8 cellular contexts compared by ENCODE assay signal in the genomic region with DNA sequence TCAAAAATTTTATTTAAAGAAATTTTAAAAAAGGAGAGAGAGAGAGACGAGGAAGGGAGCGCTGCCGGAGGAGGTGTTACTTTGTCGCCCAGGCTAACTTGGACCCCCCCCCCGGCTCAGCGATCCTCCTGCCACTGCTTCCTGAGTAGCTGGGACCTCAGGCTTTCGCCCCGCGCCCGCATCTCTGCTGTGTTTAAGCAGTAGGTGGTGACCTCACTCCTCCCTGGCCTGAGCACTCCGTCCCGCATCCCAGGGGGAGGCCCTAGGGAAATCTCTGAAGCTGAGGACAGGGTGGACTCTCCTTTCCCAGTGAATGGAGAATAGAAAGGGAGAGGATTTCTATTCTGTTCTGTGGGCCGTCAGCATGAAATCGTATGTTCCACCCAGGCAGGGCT. TPM values are rescaled to one million over a fixed set of nuclear protein-coding genes. Genes with fewer than 3 reads are reported as not detected.
DNase-seq lines count a peak whose midpoint lies in the region; ATAC-seq and TF ChIP-seq lines count a peak whose summit lies in the region.

No MANE protein-coding gene starts in this region.

- peaks cover 6 to 30% (median 28%) of the 10 kb centered on the region in 3 donors for H3K36me3 Mint-ChIP-seq in CD8-positive, alpha-beta memory T cell

- H3K23ac ChIP-seq in mesenchymal stem cell (ENCODE audit: low read length in 2 of 2) = no peak overlapping the region

- H3K4me3 ChIP-seq in CD8-positive, alpha-beta memory T cell (ENCODE audit: low read length) = peak overlapping the region; percentile 61
- H3K4me3 ChIP-seq in duodenal mucosa (ENCODE audit: low read depth in 1 of 2, low read length in 2 of 2) = peak overlapping the region; percentile 85 to 94
- H3K4me3 ChIP-seq in mesenchymal stem cell (ENCODE audit: insufficient read depth in 1 of 2, low read depth in 1 of 2, low read length in 2 of 2) = peak overlapping the region; percentile 47 to 98
- peak overlapping the region; percentile 68 to 87 (median 70) for H3K4me3 ChIP-seq in stomach

- peak in 3 of 5 donors; percentile 16 to 57 (median 19) for DNase-seq in CD8-positive, alpha-beta memory T cell
- DNase-seq in UCSD-AML1 (lab: John Stamatoyannopoulos, UW; ENCODE audit: unreplicated experiment) = peak; percentile 59
- no peak for DNase-seq in mesenchymal stem cell
- DNase-seq in stomach = peak; percentile 42
- no peak for DNase-seq in NOMO-1 treated with dmso at 0.1 percent for 144 hours (lab: John Stamatoyannopoulos, UW; ENCODE audit: unreplicated experiment)

- H2BK15ac ChIP-seq in mesenchymal stem cell (ENCODE audit: low read depth, poor library complexity, severe bottlenecking) = no peak overlapping the region

- no peaks in the 10 kb centered on the region for H3K4me1 ChIP-seq in CD8-positive, alpha-beta memory T cell (ENCODE audit: insufficient read depth, low read length)
- H3K4me1 ChIP-seq in duodenal mucosa (ENCODE audit: control insufficient read depth in 1 of 2, insufficient read depth in 2 of 2, low read length in 2 of 2) = peaks cover 0 to 4% of the 10 kb centered on the region in 2 donors
- H3K4me1 ChIP-seq in mesenchymal stem cell (ENCODE audit: control insufficient read depth, insufficient read depth, low read depth, low read length) = peaks cover 3% of the 10 kb centered on the region
- peaks cover 0 to 28% (median 17%) of the 10 kb centered on the region in 4 donors for H3K4me1 ChIP-seq in stomach

- H2BK12ac ChIP-seq in mesenchymal stem cell (ENCODE audit: low read length in 2 of 2) = no peak overlapping the region

- TF ChIP-seq EP300 in stomach (IDR thresholded peaks at IDR 0.05) = no peak

- no peaks in the 10 kb centered on the region for H3K9me3 ChIP-seq in CD8-positive, alpha-beta memory T cell (ENCODE audit: low read length)
- H3K9me3 ChIP-seq in duodenal mucosa (ENCODE audit: control insufficient read depth in 1 of 2, low read length in 2 of 2) = peaks cover 7 to 8% of the 10 kb centered on the region in 2 donors
- H3K9me3 ChIP-seq in mesenchymal stem cell (ENCODE audit: control insufficient read depth, low read length) = peaks cover 14% of the 10 kb centered on the region
- peaks cover 2 to 24% (median 10%) of the 10 kb centered on the region in 4 donors for H3K9me3 ChIP-seq in stomach

- ATAC-seq in HG02884 (IDR thresholded peaks at IDR 0.05; ENCODE audit: unreplicated experiment) = peak; percentile 13
- no peak for ATAC-seq in GM19467 (IDR thresholded peaks at IDR 0.05; ENCODE audit: unreplicated experiment)

- peaks cover 13 to 17% of the 10 kb centered on the region in 2 donors for H3K27me3 Mint-ChIP-seq in CD8-positive, alpha-beta memory T cell

- H3K9ac ChIP-seq in duodenal mucosa (ENCODE audit: low read depth in 1 of 2, low read length in 2 of 2) (peak overlapping the region; percentile 61 to 75), mesenchymal stem cell (ENCODE audit: low read length) (peak overlapping the region; percentile 98)

- no peak overlapping the region for H3K4ac ChIP-seq in mesenchymal stem cell (ENCODE audit: low read depth in 1 of 2, low read length in 2 of 2)

- WGBS in mesenchymal stem cell = 5% methylated on average over 14 of the region's 14 CpGs
- WGBS in stomach, 5 donors = 0 to 2% (median 1%) methylated on average over 12 to 14 of the region's 14 CpGs

- peaks cover 22% of the 10 kb centered on the region for H3K79me1 ChIP-seq in mesenchymal stem cell (replicated peaks; ENCODE audit: low read length, poor library complexity, severe bottlenecking)

- no peaks in the 10 kb centered on the region for H3K27me3 ChIP-seq in CD8-positive, alpha-beta memory T cell (ENCODE audit: insufficient read depth, low read length, poor library complexity, severe bottlenecking)
- H3K27me3 ChIP-seq in duodenal mucosa (ENCODE audit: control insufficient read depth in 1 of 2, insufficient read depth in 2 of 2, low read length in 2 of 2) (no peaks in the 10 kb centered on the region), mesenchymal stem cell (ENCODE audit: control insufficient read depth in 1 of 2, insufficient read depth in 1 of 2, low read length in 2 of 2) (no peaks in the 10 kb centered on the region), stomach (peaks cover 0 to 4% (median 0%) of the 10 kb centered on the region in 3 donors)

- TF ChIP-seq CTCF in stomach (IDR thresholded peaks at IDR 0.05) = no peak

- H3K27ac ChIP-seq in CD8-positive, alpha-beta memory T cell (ENCODE audit: low read depth, low read length) = no peak overlapping the region
- H3K27ac ChIP-seq in duodenal mucosa (ENCODE audit: low read depth, low read length) (no peak overlapping the region), mesenchymal stem cell (ENCODE audit: low read length, poor library complexity, severe bottlenecking) (peak overlapping the region; percentile 42), stomach (peak overlapping the region; percentile 75 to 83 (median 79))

- H3K9me3 Mint-ChIP-seq in CD8-positive, alpha-beta memory T cell = peaks cover 5 to 30% (median 15%) of the 10 kb centered on the region in 5 donors

- POLR2A ChIA-PET in CD8-positive, alpha-beta memory T cell (lab: Charles Lee) = interaction anchor here (0.6 kb wide), 1 partner anchor 78 kb away, joined by 4 read pairs; no protein-coding TSS in a partner anchor

- H3K4me3 Mint-ChIP-seq in CD8-positive, alpha-beta memory T cell = peak overlapping the region; percentile 91 to 99 (median 96)

- H2BK5ac ChIP-seq in mesenchymal stem cell (ENCODE audit: low read depth, low read length, poor library complexity, severe bottlenecking) = no peak overlapping the region

- H2AFZ ChIP-seq in mesenchymal stem cell (ENCODE audit: low read depth, low read length) = no peak overlapping the region

- no peak overlapping the region for H2AK5ac ChIP-seq in mesenchymal stem cell (ENCODE audit: low read length, severe bottlenecking)

- peak overlapping the region; percentile 83 for H3K4me2 ChIP-seq in mesenchymal stem cell (ENCODE audit: low read length, poor library complexity, severe bottlenecking)

- no peak overlapping the region for H3K14ac ChIP-seq in mesenchymal stem cell (ENCODE audit: low read length in 2 of 2)

- no peak overlapping the region for H2BK120ac ChIP-seq in mesenchymal stem cell (ENCODE audit: low read depth, low read length)

- intact Hi-C loops in stomach (cut with DNase I; ENCODE audit: low total_unique reads) = loop anchor here (10.0 kb wide), 1 partner anchor 138 kb away; the partner anchor contains the start of gene ZNF665

- CTCF ChIA-PET in CD8-positive, alpha-beta memory T cell (lab: Charles Lee) = no interaction called here

- no peak for TF ChIP-seq POLR2A in stomach (IDR thresholded peaks at IDR 0.05)

- H3K4me1 Mint-ChIP-seq in CD8-positive, alpha-beta memory T cell = peaks cover 29 to 52% (median 50%) of the 10 kb centered on the region in 3 donors

- peak overlapping the region; percentile 84 to 99 (median 92) for H3K27ac Mint-ChIP-seq in CD8-positive, alpha-beta memory T cell

- H3K36me3 ChIP-seq in CD8-positive, alpha-beta memory T cell (ENCODE audit: insufficient read depth, low read length) = no peaks in the 10 kb centered on the region
- H3K36me3 ChIP-seq in duodenal mucosa (ENCODE audit: control insufficient read depth in 1 of 2, insufficient read depth in 2 of 2, low read length in 2 of 2) = peaks cover 0 to 6% of the 10 kb centered on the region in 2 donors
- peaks cover 4 to 7% of the 10 kb centered on the region in 2 experiments for H3K36me3 ChIP-seq in mesenchymal stem cell (ENCODE audit: control insufficient read depth in 1 of 2, insufficient read depth in 2 of 2, low read depth in 1 of 2, low read length in 2 of 2)
- peaks cover 0 to 14% (median 12%) of the 10 kb centered on the region in 4 donors for H3K36me3 ChIP-seq in stomach

- no peak overlapping the region for H3K18ac ChIP-seq in mesenchymal stem cell (ENCODE audit: low read depth in 1 of 2, low read length in 2 of 2)

- H4K91ac ChIP-seq in mesenchymal stem cell (ENCODE audit: low read length) = no peak overlapping the region

- H4K8ac ChIP-seq in mesenchymal stem cell (ENCODE audit: low read length) = no peak overlapping the region

RNA-seq across cellular contexts. Expression of gene ZNF845, which starts 0.5 kb away (rescaled TPM):
- 1 to 10 TPM; 5.8 to 6.3 TPM for total RNA-seq in CD8-positive, alpha-beta memory T cell
- polyA plus RNA-seq in CD8-positive, alpha-beta memory T cell = 11.5 TPM
- 2.1 TPM for polyA plus RNA-seq in mesenchymal stem cell (2013, experiment 1 of 2)
- 2.1 TPM for polyA plus RNA-seq in mesenchymal stem cell (2013, experiment 2 of 2)
- total RNA-seq in stomach = 10 to 100 TPM in 3 of 5 donors, 1 to 10 TPM in 2; 1.2 to 28.6 (median 10.8) TPM
- polyA plus RNA-seq in stomach = 1 to 10 TPM; 1.6 to 2.6 (median 2.4) TPM

RNA-seq across cellular contexts. Expression of gene ZNF525, which starts 32.4 kb away (rescaled TPM):
- 10 to 100 TPM; 17.8 to 18.7 TPM for total RNA-seq in CD8-positive, alpha-beta memory T cell
- polyA plus RNA-seq in CD8-positive, alpha-beta memory T cell = 9.9 TPM
- 1.5 TPM for polyA plus RNA-seq in mesenchymal stem cell (2013, experiment 1 of 2)
- polyA plus RNA-seq in mesenchymal stem cell (2013, experiment 2 of 2) = 1.6 TPM
- total RNA-seq in stomach = 10 to 100 TPM in 3 of 5 donors, 1 to 10 TPM in 2; 3.6 to 33.3 (median 10.4) TPM
- 1 to 10 TPM; 2.9 to 5.8 (median 4.7) TPM for polyA plus RNA-seq in stomach

Comparison
In these comparisons a context has a peak if more than half of its experiments do, and no peak if none do; other contexts are left out.
1. DNase-seq: peak in CD8-positive, alpha-beta memory T cell (3 of 5), UCSD-AML1 (single experiment) and stomach (single experiment); none in mesenchymal stem cell (single experiment) and NOMO-1 treated with dmso at 0.1 percent for 144 hours (single experiment).
2. H3K27ac ChIP-seq: peak in mesenchymal stem cell (single experiment) and stomach (5 of 5); none in CD8-positive, alpha-beta memory T cell (single experiment) and duodenal mucosa (single experiment).
3. Peak in every context shown above with its lines, with median percentiles within 50 percentile points of each other: H3K4me3 ChIP-seq.